In genomic region chr1:168553680-168554553, GRCh38 we compare ENCODE assay signal across 1 cellular context.
TF ChIP-seq lines count a peak whose summit lies in the region.

No MANE protein-coding gene starts in this region.

TF ChIP-seq in GM12878, 131 proteins besides CTCF, POLR2A, EP300 and RAD21 (continued from another document and continues in another):
- TF ChIP-seq CUX1 (IDR thresholded peaks at IDR 0.05; ENCODE audit: insufficient replicate concordance, low read depth, low read length) = no peak
- TF ChIP-seq ELK1 (IDR thresholded peaks at IDR 0.05; ENCODE audit: low read depth, low read length) = no peak
- peak; percentile 85 for TF ChIP-seq MEF2B (IDR thresholded peaks at IDR 0.05; ENCODE audit: partially characterized antibody, poor library complexity, severe bottlenecking)
- no peak for TF ChIP-seq EGR1 (IDR thresholded peaks at IDR 0.05; ENCODE audit: borderline replicate concordance in 1 of 2, low read depth in 2 of 2, low read length in 2 of 2)
- TF ChIP-seq BCL3 (IDR thresholded peaks at IDR 0.05; ENCODE audit: borderline replicate concordance, insufficient read depth, low read depth, low read length, poor library complexity, severe bottlenecking) = no peak
- TF ChIP-seq POU2F2 (IDR thresholded peaks at IDR 0.05; ENCODE audit: borderline replicate concordance, low read depth, low read length) = peak; percentile 51; the same call in 1 of the 3 replicates
- TF ChIP-seq ZBED1 (IDR thresholded peaks at IDR 0.05; ENCODE audit: borderline replicate concordance) = no peak
- TF ChIP-seq RFX5 (IDR thresholded peaks at IDR 0.05; ENCODE audit: low read depth, low read length) = no peak
- TF ChIP-seq ATF7 (IDR thresholded peaks at IDR 0.05; ENCODE audit: low read depth) = peak; percentile 70
- TF ChIP-seq NBN (IDR thresholded peaks at IDR 0.05) = peak; percentile 76
- TF ChIP-seq MLLT1 (IDR thresholded peaks at IDR 0.05) = no peak; the same call in 1 of the 2 replicates
- TF ChIP-seq NFIC (IDR thresholded peaks at IDR 0.05; ENCODE audit: low read depth, low read length) = 0 out of 2 replicates have a peak, but pooled peaks have one; percentile 27
- no peak for TF ChIP-seq PML (IDR thresholded peaks at IDR 0.05; ENCODE audit: low read length)
- TF ChIP-seq RB1 (IDR thresholded peaks at IDR 0.05; ENCODE audit: borderline replicate concordance) = no peak
- TF ChIP-seq USF2 (IDR thresholded peaks at IDR 0.05; ENCODE audit: borderline replicate concordance, low read depth, low read length) = no peak
- TF ChIP-seq SREBF1 (IDR thresholded peaks at IDR 0.05; ENCODE audit: low read length) = no peak
- TF ChIP-seq SRF (IDR thresholded peaks at IDR 0.05; ENCODE audit: low read depth in 2 of 2, low read length in 2 of 2) = no peak
- no peak for TF ChIP-seq MAX (IDR thresholded peaks at IDR 0.05; ENCODE audit: low read depth, low read length)
- no peak for TF ChIP-seq RAD51 (IDR thresholded peaks at IDR 0.05)
- TF ChIP-seq CEBPZ (IDR thresholded peaks at IDR 0.05; ENCODE audit: low read depth, low read length) = no peak
- peak; percentile 71; the same call in 1 of the 2 replicates for TF ChIP-seq IRF4 (IDR thresholded peaks at IDR 0.05; ENCODE audit: low read depth, low read length)
- TF ChIP-seq ZNF207 (IDR thresholded peaks at IDR 0.05; ENCODE audit: borderline replicate concordance) = no peak; the same call in 1 of the 2 replicates
- TF ChIP-seq CEBPB (IDR thresholded peaks at IDR 0.05; ENCODE audit: borderline replicate concordance in 1 of 2, low read depth in 2 of 2, low read length in 2 of 2) = no peak
- no peak for TF ChIP-seq ZBTB4 (CRISPR knock-in tag; IDR thresholded peaks at IDR 0.05)
- TF ChIP-seq TARDBP (IDR thresholded peaks at IDR 0.05; ENCODE audit: borderline replicate concordance) = no peak
- no peak for TF ChIP-seq SUZ12 (IDR thresholded peaks at IDR 0.05; ENCODE audit: unreplicated experiment)
- TF ChIP-seq TCF12 (IDR thresholded peaks at IDR 0.05; ENCODE audit: low read depth, low read length) = no peak
- no peak for TF ChIP-seq E4F1 (IDR thresholded peaks at IDR 0.05; ENCODE audit: borderline replicate concordance, partially characterized antibody)
- TF ChIP-seq MEF2A (IDR thresholded peaks at IDR 0.05; ENCODE audit: insufficient read depth, low read depth, low read length) = no peak
- TF ChIP-seq NFYA (IDR thresholded peaks at IDR 0.05; ENCODE audit: borderline replicate concordance, low read depth, low read length) = no peak
- TF ChIP-seq ETV6 (conservative IDR thresholded peaks at IDR 0.05 in 1 of 2, IDR thresholded peaks at IDR 0.05 in 1 of 2; ENCODE audit: borderline replicate concordance in 1 of 2, low read depth in 1 of 2) = no peak
- TF ChIP-seq ZBTB33 (IDR thresholded peaks at IDR 0.05) = no peak
